1 cellular context compared by ENCODE assay signal in the genomic region with DNA sequence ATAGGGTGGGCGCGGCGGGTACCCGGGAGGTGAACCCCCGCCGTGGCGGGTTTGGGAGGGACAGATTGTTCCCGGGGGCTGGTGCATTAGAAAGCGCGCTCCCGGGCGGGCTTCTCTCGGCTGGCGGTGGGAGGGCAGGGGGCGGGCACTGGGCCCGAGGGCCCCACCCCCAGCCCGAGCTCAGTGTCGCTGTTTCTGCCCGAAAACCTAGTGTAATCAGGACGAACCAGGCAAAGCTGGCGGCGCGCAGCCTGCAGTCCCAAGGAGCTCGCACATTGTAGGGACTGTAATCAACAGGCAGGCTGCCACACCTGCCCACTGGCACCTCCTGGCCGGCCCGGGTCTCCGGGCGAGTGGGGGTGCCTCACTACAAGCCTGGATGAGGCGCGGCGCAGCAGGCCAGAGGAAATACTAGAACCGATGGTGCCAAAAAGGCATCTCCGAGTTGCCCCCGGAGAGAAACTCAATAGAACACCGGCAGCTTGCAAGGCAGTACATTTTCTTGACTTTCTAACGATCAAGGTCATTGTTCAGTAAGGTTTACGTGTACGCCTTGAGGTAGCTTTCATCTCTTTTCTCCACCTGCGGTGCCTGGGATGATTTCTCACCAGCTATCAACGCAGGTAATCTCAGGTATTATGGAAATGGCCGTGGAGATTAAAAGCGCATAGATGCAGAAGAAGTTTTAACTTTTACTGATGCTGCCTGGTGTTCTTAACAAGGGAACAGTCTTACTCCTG.
TF ChIP-seq lines count a peak whose summit lies in the region.

No MANE protein-coding gene starts in this region.

TF ChIP-seq in HEK293, 187 proteins besides CTCF, POLR2A, EP300 and RAD21 (continued from another document and continues in another):
- TF ChIP-seq, protein P1, sequence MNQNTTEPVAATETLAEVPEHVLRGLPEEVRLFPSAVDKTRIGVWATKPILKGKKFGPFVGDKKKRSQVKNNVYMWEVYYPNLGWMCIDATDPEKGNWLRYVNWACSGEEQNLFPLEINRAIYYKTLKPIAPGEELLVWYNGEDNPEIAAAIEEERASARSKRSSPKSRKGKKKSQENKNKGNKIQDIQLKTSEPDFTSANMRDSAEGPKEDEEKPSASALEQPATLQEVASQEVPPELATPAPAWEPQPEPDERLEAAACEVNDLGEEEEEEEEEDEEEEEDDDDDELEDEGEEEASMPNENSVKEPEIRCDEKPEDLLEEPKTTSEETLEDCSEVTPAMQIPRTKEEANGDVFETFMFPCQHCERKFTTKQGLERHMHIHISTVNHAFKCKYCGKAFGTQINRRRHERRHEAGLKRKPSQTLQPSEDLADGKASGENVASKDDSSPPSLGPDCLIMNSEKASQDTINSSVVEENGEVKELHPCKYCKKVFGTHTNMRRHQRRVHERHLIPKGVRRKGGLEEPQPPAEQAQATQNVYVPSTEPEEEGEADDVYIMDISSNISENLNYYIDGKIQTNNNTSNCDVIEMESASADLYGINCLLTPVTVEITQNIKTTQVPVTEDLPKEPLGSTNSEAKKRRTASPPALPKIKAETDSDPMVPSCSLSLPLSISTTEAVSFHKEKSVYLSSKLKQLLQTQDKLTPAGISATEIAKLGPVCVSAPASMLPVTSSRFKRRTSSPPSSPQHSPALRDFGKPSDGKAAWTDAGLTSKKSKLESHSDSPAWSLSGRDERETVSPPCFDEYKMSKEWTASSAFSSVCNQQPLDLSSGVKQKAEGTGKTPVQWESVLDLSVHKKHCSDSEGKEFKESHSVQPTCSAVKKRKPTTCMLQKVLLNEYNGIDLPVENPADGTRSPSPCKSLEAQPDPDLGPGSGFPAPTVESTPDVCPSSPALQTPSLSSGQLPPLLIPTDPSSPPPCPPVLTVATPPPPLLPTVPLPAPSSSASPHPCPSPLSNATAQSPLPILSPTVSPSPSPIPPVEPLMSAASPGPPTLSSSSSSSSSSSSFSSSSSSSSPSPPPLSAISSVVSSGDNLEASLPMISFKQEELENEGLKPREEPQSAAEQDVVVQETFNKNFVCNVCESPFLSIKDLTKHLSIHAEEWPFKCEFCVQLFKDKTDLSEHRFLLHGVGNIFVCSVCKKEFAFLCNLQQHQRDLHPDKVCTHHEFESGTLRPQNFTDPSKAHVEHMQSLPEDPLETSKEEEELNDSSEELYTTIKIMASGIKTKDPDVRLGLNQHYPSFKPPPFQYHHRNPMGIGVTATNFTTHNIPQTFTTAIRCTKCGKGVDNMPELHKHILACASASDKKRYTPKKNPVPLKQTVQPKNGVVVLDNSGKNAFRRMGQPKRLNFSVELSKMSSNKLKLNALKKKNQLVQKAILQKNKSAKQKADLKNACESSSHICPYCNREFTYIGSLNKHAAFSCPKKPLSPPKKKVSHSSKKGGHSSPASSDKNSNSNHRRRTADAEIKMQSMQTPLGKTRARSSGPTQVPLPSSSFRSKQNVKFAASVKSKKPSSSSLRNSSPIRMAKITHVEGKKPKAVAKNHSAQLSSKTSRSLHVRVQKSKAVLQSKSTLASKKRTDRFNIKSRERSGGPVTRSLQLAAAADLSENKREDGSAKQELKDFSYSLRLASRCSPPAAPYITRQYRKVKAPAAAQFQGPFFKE (tag by site-specific recombination; IDR thresholded peaks at IDR 0.05; ENCODE audit: borderline replicate concordance) = no peak
- TF ChIP-seq ZNF174 (tag by site-specific recombination; IDR thresholded peaks at IDR 0.05) = no peak
- TF ChIP-seq IKZF3 (tag by site-specific recombination; IDR thresholded peaks at IDR 0.05) = no peak
- no peak for TF ChIP-seq KLF7 (tag by site-specific recombination; IDR thresholded peaks at IDR 0.05; ENCODE audit: borderline replicate concordance)
- no peak for TF ChIP-seq ZNF121 (tag by site-specific recombination; IDR thresholded peaks at IDR 0.05)
- TF ChIP-seq ZNF585B (tag by site-specific recombination; IDR thresholded peaks at IDR 0.05) = no peak
- TF ChIP-seq ZNF777 (tag by site-specific recombination; IDR thresholded peaks at IDR 0.05; ENCODE audit: borderline replicate concordance) = no peak
- no peak for TF ChIP-seq SCRT1 (tag by site-specific recombination; IDR thresholded peaks at IDR 0.05; ENCODE audit: borderline replicate concordance)
- no peak for TF ChIP-seq ZNF292 (tag by site-specific recombination; IDR thresholded peaks at IDR 0.05; ENCODE audit: borderline replicate concordance, low read depth)
- no peak for TF ChIP-seq ZBTB21 (tag by site-specific recombination; IDR thresholded peaks at IDR 0.05)
- no peak for TF ChIP-seq ZNF623 (tag by site-specific recombination; IDR thresholded peaks at IDR 0.05)
- peak; percentile 92 for TF ChIP-seq ZBTB8A (tag by site-specific recombination; IDR thresholded peaks at IDR 0.05)
- TF ChIP-seq ZNF350 (tag by site-specific recombination; IDR thresholded peaks at IDR 0.05) = no peak
- no peak for TF ChIP-seq ZNF624 (tag by site-specific recombination; IDR thresholded peaks at IDR 0.05)
- TF ChIP-seq ZSCAN23 (tag by site-specific recombination; IDR thresholded peaks at IDR 0.05) = no peak
- TF ChIP-seq ZNF514 (tag by site-specific recombination; IDR thresholded peaks at IDR 0.05) = no peak
- TF ChIP-seq, protein P2, sequence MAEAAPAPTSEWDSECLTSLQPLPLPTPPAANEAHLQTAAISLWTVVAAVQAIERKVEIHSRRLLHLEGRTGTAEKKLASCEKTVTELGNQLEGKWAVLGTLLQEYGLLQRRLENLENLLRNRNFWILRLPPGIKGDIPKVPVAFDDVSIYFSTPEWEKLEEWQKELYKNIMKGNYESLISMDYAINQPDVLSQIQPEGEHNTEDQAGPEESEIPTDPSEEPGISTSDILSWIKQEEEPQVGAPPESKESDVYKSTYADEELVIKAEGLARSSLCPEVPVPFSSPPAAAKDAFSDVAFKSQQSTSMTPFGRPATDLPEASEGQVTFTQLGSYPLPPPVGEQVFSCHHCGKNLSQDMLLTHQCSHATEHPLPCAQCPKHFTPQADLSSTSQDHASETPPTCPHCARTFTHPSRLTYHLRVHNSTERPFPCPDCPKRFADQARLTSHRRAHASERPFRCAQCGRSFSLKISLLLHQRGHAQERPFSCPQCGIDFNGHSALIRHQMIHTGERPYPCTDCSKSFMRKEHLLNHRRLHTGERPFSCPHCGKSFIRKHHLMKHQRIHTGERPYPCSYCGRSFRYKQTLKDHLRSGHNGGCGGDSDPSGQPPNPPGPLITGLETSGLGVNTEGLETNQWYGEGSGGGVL (tag by site-specific recombination; IDR thresholded peaks at IDR 0.05) = 0 out of 2 replicates have a peak, but pooled peaks have one; percentile 10
- peak; percentile 61 for TF ChIP-seq SP2 (tag by site-specific recombination; IDR thresholded peaks at IDR 0.05)
- no peak for TF ChIP-seq ZNF133 (tag by site-specific recombination; IDR thresholded peaks at IDR 0.05)
- no peak for TF ChIP-seq ZNF239 (tag by site-specific recombination; IDR thresholded peaks at IDR 0.05)
- TF ChIP-seq ZNF792 (tag by site-specific recombination; IDR thresholded peaks at IDR 0.05) = no peak
- no peak; the same call in 1 of the 2 replicates for TF ChIP-seq KLF10 (tag by site-specific recombination; IDR thresholded peaks at IDR 0.05)
- TF ChIP-seq ZNF155 (tag by site-specific recombination; IDR thresholded peaks at IDR 0.05) = no peak
- TF ChIP-seq ZNF16 (tag by site-specific recombination; IDR thresholded peaks at IDR 0.05; ENCODE audit: low read depth) = no peak
- TF ChIP-seq ZBTB48 (tag by site-specific recombination; IDR thresholded peaks at IDR 0.05) = no peak
- no peak for TF ChIP-seq ZNF274 (IDR thresholded peaks at IDR 0.05; ENCODE audit: low read length)
- TF ChIP-seq ZNF274 (tag by site-specific recombination; IDR thresholded peaks at IDR 0.05; ENCODE audit: borderline replicate concordance) = no peak
- TF ChIP-seq EGR2 (tag by site-specific recombination; IDR thresholded peaks at IDR 0.05; ENCODE audit: low read depth) = no peak
- TF ChIP-seq, protein P3, sequence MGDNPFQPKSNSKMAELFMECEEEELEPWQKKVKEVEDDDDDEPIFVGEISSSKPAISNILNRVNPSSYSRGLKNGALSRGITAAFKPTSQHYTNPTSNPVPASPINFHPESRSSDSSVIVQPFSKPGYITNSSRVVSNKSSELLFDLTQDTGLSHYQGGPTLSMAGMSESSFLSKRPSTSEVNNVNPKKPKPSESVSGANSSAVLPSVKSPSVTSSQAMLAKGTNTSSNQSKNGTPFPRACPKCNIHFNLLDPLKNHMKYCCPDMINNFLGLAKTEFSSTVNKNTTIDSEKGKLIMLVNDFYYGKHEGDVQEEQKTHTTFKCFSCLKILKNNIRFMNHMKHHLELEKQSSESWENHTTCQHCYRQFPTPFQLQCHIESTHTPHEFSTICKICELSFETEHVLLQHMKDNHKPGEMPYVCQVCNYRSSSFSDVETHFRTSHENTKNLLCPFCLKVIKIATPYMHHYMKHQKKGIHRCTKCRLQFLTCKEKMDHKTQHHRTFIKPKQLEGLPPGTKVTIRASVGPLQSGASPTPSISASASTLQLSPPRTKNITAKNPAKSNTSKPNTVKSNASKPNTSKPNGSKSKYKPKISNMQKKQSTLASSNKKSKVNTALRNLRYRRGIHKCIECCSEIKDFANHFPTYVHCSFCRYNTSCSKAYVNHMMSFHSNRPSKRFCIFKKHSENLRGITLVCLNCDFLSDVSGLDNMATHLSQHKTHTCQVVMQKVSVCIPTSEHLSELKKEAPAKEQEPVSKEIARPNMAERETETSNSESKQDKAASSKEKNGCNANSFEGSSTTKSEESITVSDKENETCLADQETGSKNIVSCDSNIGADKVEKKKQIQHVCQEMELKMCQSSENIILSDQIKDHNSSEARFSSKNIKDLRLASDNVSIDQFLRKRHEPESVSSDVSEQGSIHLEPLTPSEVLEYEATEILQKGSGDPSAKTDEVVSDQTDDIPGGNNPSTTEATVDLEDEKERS (tag by site-specific recombination; IDR thresholded peaks at IDR 0.05) = no peak
- TF ChIP-seq, protein P4, sequence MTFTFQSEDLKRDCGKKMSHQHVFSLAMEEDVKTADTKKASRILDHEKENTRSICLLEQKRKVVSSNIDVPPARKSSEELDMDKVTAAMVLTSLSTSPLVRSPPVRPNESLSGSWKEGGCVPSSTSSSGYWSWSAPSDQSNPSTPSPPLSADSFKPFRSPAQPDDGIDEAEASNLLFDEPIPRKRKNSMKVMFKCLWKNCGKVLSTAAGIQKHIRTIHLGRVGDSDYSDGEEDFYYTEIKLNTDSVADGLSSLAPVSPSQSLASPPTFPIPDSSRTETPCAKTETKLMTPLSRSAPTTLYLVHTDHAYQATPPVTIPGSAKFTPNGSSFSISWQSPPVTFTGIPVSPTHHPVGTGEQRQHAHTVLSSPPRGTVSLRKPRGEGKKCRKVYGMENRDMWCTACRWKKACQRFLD (tag by site-specific recombination; IDR thresholded peaks at IDR 0.05) = no peak
- 0 out of 2 replicates have a peak, but pooled peaks have one; percentile 30 for TF ChIP-seq ZNF501 (tag by site-specific recombination; IDR thresholded peaks at IDR 0.05)
- TF ChIP-seq ZBTB1 (tag by site-specific recombination; IDR thresholded peaks at IDR 0.05) = no peak
- TF ChIP-seq ZNF658 (tag by site-specific recombination; IDR thresholded peaks at IDR 0.05) = no peak
- TF ChIP-seq, protein P5, sequence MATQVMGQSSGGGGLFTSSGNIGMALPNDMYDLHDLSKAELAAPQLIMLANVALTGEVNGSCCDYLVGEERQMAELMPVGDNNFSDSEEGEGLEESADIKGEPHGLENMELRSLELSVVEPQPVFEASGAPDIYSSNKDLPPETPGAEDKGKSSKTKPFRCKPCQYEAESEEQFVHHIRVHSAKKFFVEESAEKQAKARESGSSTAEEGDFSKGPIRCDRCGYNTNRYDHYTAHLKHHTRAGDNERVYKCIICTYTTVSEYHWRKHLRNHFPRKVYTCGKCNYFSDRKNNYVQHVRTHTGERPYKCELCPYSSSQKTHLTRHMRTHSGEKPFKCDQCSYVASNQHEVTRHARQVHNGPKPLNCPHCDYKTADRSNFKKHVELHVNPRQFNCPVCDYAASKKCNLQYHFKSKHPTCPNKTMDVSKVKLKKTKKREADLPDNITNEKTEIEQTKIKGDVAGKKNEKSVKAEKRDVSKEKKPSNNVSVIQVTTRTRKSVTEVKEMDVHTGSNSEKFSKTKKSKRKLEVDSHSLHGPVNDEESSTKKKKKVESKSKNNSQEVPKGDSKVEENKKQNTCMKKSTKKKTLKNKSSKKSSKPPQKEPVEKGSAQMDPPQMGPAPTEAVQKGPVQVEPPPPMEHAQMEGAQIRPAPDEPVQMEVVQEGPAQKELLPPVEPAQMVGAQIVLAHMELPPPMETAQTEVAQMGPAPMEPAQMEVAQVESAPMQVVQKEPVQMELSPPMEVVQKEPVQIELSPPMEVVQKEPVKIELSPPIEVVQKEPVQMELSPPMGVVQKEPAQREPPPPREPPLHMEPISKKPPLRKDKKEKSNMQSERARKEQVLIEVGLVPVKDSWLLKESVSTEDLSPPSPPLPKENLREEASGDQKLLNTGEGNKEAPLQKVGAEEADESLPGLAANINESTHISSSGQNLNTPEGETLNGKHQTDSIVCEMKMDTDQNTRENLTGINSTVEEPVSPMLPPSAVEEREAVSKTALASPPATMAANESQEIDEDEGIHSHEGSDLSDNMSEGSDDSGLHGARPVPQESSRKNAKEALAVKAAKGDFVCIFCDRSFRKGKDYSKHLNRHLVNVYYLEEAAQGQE (tag by site-specific recombination; IDR thresholded peaks at IDR 0.05) = no peak
- TF ChIP-seq, protein P6, sequence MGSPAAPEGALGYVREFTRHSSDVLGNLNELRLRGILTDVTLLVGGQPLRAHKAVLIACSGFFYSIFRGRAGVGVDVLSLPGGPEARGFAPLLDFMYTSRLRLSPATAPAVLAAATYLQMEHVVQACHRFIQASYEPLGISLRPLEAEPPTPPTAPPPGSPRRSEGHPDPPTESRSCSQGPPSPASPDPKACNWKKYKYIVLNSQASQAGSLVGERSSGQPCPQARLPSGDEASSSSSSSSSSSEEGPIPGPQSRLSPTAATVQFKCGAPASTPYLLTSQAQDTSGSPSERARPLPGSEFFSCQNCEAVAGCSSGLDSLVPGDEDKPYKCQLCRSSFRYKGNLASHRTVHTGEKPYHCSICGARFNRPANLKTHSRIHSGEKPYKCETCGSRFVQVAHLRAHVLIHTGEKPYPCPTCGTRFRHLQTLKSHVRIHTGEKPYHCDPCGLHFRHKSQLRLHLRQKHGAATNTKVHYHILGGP (tag by site-specific recombination; IDR thresholded peaks at IDR 0.05) = no peak
- no peak for TF ChIP-seq ZFHX2 (tag by site-specific recombination; conservative IDR thresholded peaks at IDR 0.05)
- no peak for TF ChIP-seq ZFP37 (tag by site-specific recombination; IDR thresholded peaks at IDR 0.05)
- TF ChIP-seq TRIM28 (IDR thresholded peaks at IDR 0.05; ENCODE audit: borderline replicate concordance, low read length) = no peak
- TF ChIP-seq ZBTB17 (tag by site-specific recombination; IDR thresholded peaks at IDR 0.05) = peak; percentile 61; the same call in 1 of the 2 replicates
- TF ChIP-seq, protein P7, sequence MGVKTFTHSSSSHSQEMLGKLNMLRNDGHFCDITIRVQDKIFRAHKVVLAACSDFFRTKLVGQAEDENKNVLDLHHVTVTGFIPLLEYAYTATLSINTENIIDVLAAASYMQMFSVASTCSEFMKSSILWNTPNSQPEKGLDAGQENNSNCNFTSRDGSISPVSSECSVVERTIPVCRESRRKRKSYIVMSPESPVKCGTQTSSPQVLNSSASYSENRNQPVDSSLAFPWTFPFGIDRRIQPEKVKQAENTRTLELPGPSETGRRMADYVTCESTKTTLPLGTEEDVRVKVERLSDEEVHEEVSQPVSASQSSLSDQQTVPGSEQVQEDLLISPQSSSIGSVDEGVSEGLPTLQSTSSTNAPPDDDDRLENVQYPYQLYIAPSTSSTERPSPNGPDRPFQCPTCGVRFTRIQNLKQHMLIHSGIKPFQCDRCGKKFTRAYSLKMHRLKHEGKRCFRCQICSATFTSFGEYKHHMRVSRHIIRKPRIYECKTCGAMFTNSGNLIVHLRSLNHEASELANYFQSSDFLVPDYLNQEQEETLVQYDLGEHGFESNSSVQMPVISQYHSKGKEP (tag by site-specific recombination; IDR thresholded peaks at IDR 0.05) = no peak
- TF ChIP-seq SP3 (tag by site-specific recombination; IDR thresholded peaks at IDR 0.05) = peak; percentile 69
- no peak for TF ChIP-seq FEZF1 (tag by site-specific recombination; IDR thresholded peaks at IDR 0.05)
- TF ChIP-seq KLF16 (tag by site-specific recombination; IDR thresholded peaks at IDR 0.05) = no peak
- TF ChIP-seq ZNF791 (tag by site-specific recombination; IDR thresholded peaks at IDR 0.05) = no peak
